In genomic region chr2:44943031-44943692, GRCh38 we compare ENCODE assay signal across 11 cellular contexts. TPM values are rescaled to one million over a fixed set of nuclear protein-coding genes. Genes with fewer than 3 reads are reported as not detected.
DNase-seq lines count a peak whose midpoint lies in the region; FAIRE-seq and TF ChIP-seq lines count a peak whose summit lies in the region.
"Had no signal": no experiment of that assay in that cellular context is flagged by ENCODE, and none has a peak within 500 bp of the region (broad histone marks: within the 10 kb centered on the region; RNA-seq: fewer than 3 reads in every experiment).

No MANE protein-coding gene starts in this region.

- H3K36me3 ChIP-seq in NT2/D1 (ENCODE audit: insufficient read depth, insufficient read length, low read length) = no peaks in the 10 kb centered on the region

- H3K4me1 ChIP-seq in NT2/D1 (ENCODE audit: insufficient read depth, insufficient read length) = peaks cover 13% of the 10 kb centered on the region

- peak overlapping the region; percentile 3 for H3K9ac ChIP-seq in NT2/D1 (ENCODE audit: insufficient read length, low read depth)

- peaks cover 84% of the 10 kb centered on the region for H3K27me3 Mint-ChIP-seq in T-helper 2 cell treated with Interferon-gamma antibody and Interleukin-4, amounts not matched to agents 5 μg/mL and 100 μg/mL, for 36 hours (ENCODE audit: low read depth)

- no peaks in the 10 kb centered on the region for H3K9me3 ChIP-seq in NT2/D1 (ENCODE audit: insufficient read depth, low read length)

- H3K36me3 Mint-ChIP-seq in T-helper 2 cell treated with Interferon-gamma antibody and Interleukin-4, amounts not matched to agents 5 μg/mL and 100 μg/mL, for 36 hours (ENCODE audit: low read depth) = peaks cover 4% of the 10 kb centered on the region

- H3K4me3 Mint-ChIP-seq in T-helper 2 cell treated with Interferon-gamma antibody and Interleukin-4, amounts not matched to agents 5 μg/mL and 100 μg/mL, for 36 hours = peak overlapping the region; percentile 42

- DNase-seq in T-helper 2 cell treated with Interferon-gamma antibody and Interleukin-4, amounts not matched to agents 5 μg/mL and 100 μg/mL, for 36 hours (ENCODE audit: low spot score) = no peak
- DNase-seq in T-helper 2 cell (no peak), NT2/D1 (ENCODE audit: low read depth, low spot score) (no peak), epithelial cell of proximal tubule (ENCODE audit: low read depth) (no peak), retina (peak; percentile 59), D721Med (ENCODE audit: insufficient read length, low spot score) (no peak), amniotic stem cell (lab: John Stamatoyannopoulos, UW) (no peak)
- no peak for DNase-seq in stimulated activated naive CD4-positive, alpha-beta T cell (lab: John Stamatoyannopoulos, UW)
- DNase-seq: NCI-H345 had no signal

- peaks cover 100% of the 10 kb centered on the region for H3K27me3 ChIP-seq in NT2/D1 (ENCODE audit: insufficient read depth, insufficient read length)

- H3K4me3 ChIP-seq in NT2/D1 (ENCODE audit: insufficient read length, low read depth) (no peak overlapping the region), epithelial cell of proximal tubule (ENCODE audit: low read depth, low read length) (peak overlapping the region; percentile 19)

- H3K4me1 Mint-ChIP-seq in T-helper 2 cell treated with Interferon-gamma antibody and Interleukin-4, amounts not matched to agents 5 μg/mL and 100 μg/mL, for 36 hours (ENCODE audit: low read depth) = peaks cover 14% of the 10 kb centered on the region

- no peak for FAIRE-seq in D721Med (lab: Jason Lieb, UNC)

- TF ChIP-seq CTCF in epithelial cell of proximal tubule (conservative IDR thresholded peaks at IDR 0.05; ENCODE audit: low read depth, low read length) = no peak
- no peak for TF ChIP-seq CTCF in D721Med (IDR thresholded peaks at IDR 0.05; ENCODE audit: insufficient read depth, missing control alignments)

- H3K9me3 Mint-ChIP-seq in T-helper 2 cell treated with Interferon-gamma antibody and Interleukin-4, amounts not matched to agents 5 μg/mL and 100 μg/mL, for 36 hours = no peaks in the 10 kb centered on the region

- H3K27ac Mint-ChIP-seq in T-helper 2 cell treated with Interferon-gamma antibody and Interleukin-4, amounts not matched to agents 5 μg/mL and 100 μg/mL, for 36 hours = peak overlapping the region; percentile 31

RNA-seq across cellular contexts. Expression of gene SIX3, which starts 1.7 kb away (rescaled TPM):
- not detected in 2 replicates for total RNA-seq in epithelial cell of proximal tubule
- total RNA-seq: omental fat pad; T-helper 1 cell treated with Interleukin-12 subunit alpha and Interleukin-12 subunit beta and Interleukin-4 antibody, amounts not matched to agents 30 ng/mL and 1 ng/mL, for 36 hours had no signal
